25 cellular contexts compared by ENCODE assay signal in the genomic region with DNA sequence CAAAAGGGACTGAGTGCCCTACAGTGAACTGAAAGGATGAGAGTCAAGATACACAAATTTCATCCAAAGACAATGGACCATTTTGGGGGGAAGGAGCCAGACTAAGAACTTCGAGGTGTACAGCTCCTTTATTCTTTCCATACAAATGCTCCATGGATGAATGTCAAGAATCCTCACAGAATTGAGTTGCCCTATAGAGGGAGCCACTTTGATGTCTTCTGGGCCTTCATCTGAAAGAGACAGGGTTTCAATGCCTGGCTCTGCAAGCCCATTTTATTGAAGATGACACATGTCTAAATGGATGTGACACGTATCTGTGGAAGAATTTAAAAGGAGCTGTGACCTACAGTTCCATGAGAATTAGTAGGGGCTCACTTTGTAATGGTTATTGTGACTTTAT. TPM values are rescaled to one million over a fixed set of nuclear protein-coding genes. Genes with fewer than 3 reads are reported as not detected.
DNase-seq lines count a peak whose midpoint lies in the region; ATAC-seq, FAIRE-seq and TF ChIP-seq lines count a peak whose summit lies in the region.
"Had no signal": no experiment of that assay in that cellular context is flagged by ENCODE, and none has a peak within 500 bp of the region (broad histone marks: within the 10 kb centered on the region; RNA-seq: fewer than 3 reads in every experiment).

No MANE protein-coding gene starts in this region.

- no peaks in the 10 kb centered on the region for H4K20me1 ChIP-seq in SK-N-SH (ENCODE audit: insufficient read depth)

- H3K4me3 ChIP-seq in SK-N-SH (ENCODE audit: low read depth in 2 of 2, low read length in 1 of 2) (no peak overlapping the region), epithelial cell of proximal tubule (ENCODE audit: low read depth, low read length) (no peak overlapping the region), HAP-1 (no peak overlapping the region), small intestine (ENCODE audit: low read depth in 1 of 2, low read length in 2 of 2) (no peak overlapping the region)
- H3K4me3 ChIP-seq: A549, coronary artery, hepatocyte, lung, SJCRH30, upper lobe of left lung had no signal

- TF ChIP-seq CTCF in SK-N-SH (IDR thresholded peaks at IDR 0.05) (no peak), epithelial cell of proximal tubule (conservative IDR thresholded peaks at IDR 0.05; ENCODE audit: low read depth, low read length) (peak; percentile 68)

- H3K9me3 ChIP-seq in SK-N-SH (no peaks in the 10 kb centered on the region), HAP-1 (no peaks in the 10 kb centered on the region), small intestine (ENCODE audit: control insufficient read depth, low read depth) (no peaks in the 10 kb centered on the region)
- H3K9me3 ChIP-seq: A549, SJCRH30, upper lobe of left lung had no signal

- ATAC-seq in SK-N-SH treated with all-trans-retinoic acid at 6 μM for 48 hours: no peak
- no peak for ATAC-seq in GM19463 (IDR thresholded peaks at IDR 0.05; ENCODE audit: unreplicated experiment)
- no peak for ATAC-seq in HG02885 (IDR thresholded peaks at IDR 0.05; ENCODE audit: poor library complexity, unreplicated experiment)
- ATAC-seq: A549; activated T-helper 17 cell treated with anti-CD3 and anti-CD28 coated beads, Interleukin-2, amount 50 U/mL, for 72 hours; T-helper 17 cell had no signal

- H2AFZ ChIP-seq in SK-N-SH (ENCODE audit: low read depth): no peak overlapping the region
- H2AFZ ChIP-seq: hepatocyte had no signal

- H3K36me3 ChIP-seq in SK-N-SH (replicated peaks in 1 of 2; ENCODE audit: control insufficient read depth in 1 of 2, insufficient read depth in 2 of 2, low read length in 1 of 2): no peaks in the 10 kb centered on the region
- no peaks in the 10 kb centered on the region for H3K36me3 ChIP-seq in HAP-1 (replicated peaks)
- H3K36me3 ChIP-seq in small intestine (ENCODE audit: control insufficient read depth in 2 of 2, insufficient read depth in 2 of 2, low read length in 2 of 2): no peaks in the 10 kb centered on the region
- H3K36me3 ChIP-seq: SJCRH30, upper lobe of left lung had no signal

- H3K79me2 ChIP-seq in SK-N-SH (ENCODE audit: insufficient read depth): no peaks in the 10 kb centered on the region
- H3K79me2 ChIP-seq: hepatocyte had no signal

- no peak overlapping the region for H3K9ac ChIP-seq in SK-N-SH

- peak; percentile 19; the same call in 1 of the 2 replicates for TF ChIP-seq RAD21 in SK-N-SH (IDR thresholded peaks at IDR 0.05; ENCODE audit: low read length)

- no peaks in the 10 kb centered on the region for H3F3A ChIP-seq in SK-N-SH (replicated peaks; ENCODE audit: insufficient read depth)

- DNase-seq in SK-N-SH: no peak
- DNase-seq in NCI-H1048 (lab: John Stamatoyannopoulos, UW): peak; percentile 10
- DNase-seq in epithelial cell of proximal tubule (ENCODE audit: low read depth): no peak
- no peak for DNase-seq in HAP-1 (ENCODE audit: low spot score in 2 of 2)
- no peak for DNase-seq in small intestine
- DNase-seq: activated CD4-positive, alpha-beta T cell treated with anti-CD3 and anti-CD28 coated beads, Interleukin-2, amount 50 U/mL, for 1 hour; C1 segment of cervical spinal cord; DMS79; NCI-H1694 treated with DMSO at 0.1 percent for 48 hours; occipital lobe; T-helper 17 cell; upper lobe of left lung had no signal

- no peaks in the 10 kb centered on the region for H3K27me3 ChIP-seq in SK-N-SH (ENCODE audit: insufficient read depth)
- no peaks in the 10 kb centered on the region for H3K27me3 ChIP-seq in HAP-1 (ENCODE audit: low read depth)
- H3K27me3 ChIP-seq in small intestine (ENCODE audit: control insufficient read depth in 2 of 2, insufficient read depth in 2 of 2, low read length in 2 of 2): no peaks in the 10 kb centered on the region
- H3K27me3 ChIP-seq: SJCRH30, upper lobe of left lung had no signal

- FAIRE-seq in small intestine (lab: Jason Lieb, UNC): no peak
- FAIRE-seq: A549, endometrium, islet of Langerhans had no signal

- H3K4me2 ChIP-seq in SK-N-SH: no peak overlapping the region
- H3K4me2 ChIP-seq: A549, hepatocyte had no signal

- no peaks in the 10 kb centered on the region; the same call in 1 of the 2 replicates for H3K9me2 ChIP-seq in SK-N-SH

- whole genome bisulfite sequencing in SK-N-SH (ENCODE audit: low lambda C conversion rate): 0% methylated on average over 2 of the region's 2 CpGs
- 48 to 68% (median 51%) methylated on average over 2 of the region's 2 CpGs for whole genome bisulfite sequencing in small intestine, 3 donors

- POLR2A ChIA-PET in SK-N-SH (lab: Yijun Ruan, JAX): no interaction called here

- H3K27ac ChIP-seq in SK-N-SH (ENCODE audit: low read depth in 2 of 2, low read length in 1 of 2): no peak overlapping the region
- no peak overlapping the region for H3K27ac ChIP-seq in small intestine (ENCODE audit: low read depth in 1 of 2, low read length in 1 of 2)
- H3K27ac ChIP-seq: A549, coronary artery, hepatocyte, SJCRH30, upper lobe of left lung, VCaP had no signal

- in situ Hi-C loops in HAP-1 (cut with MboI; ENCODE audit: low sequenced_read_pairs): no loop called here

- no peak for TF ChIP-seq EP300 in SK-N-SH (IDR thresholded peaks at IDR 0.05; ENCODE audit: borderline replicate concordance in 1 of 2, low read depth in 1 of 2, low read length in 1 of 2)

- H3K4me1 ChIP-seq in SK-N-SH (ENCODE audit: control insufficient read depth in 1 of 2, insufficient read depth in 2 of 2, low read depth in 1 of 2, low read length in 1 of 2) (no peaks in the 10 kb centered on the region), HAP-1 (no peaks in the 10 kb centered on the region), small intestine (ENCODE audit: control insufficient read depth in 2 of 2, insufficient read depth in 1 of 2, low read depth in 1 of 2, low read length in 1 of 2) (no peaks in the 10 kb centered on the region)
- H3K4me1 ChIP-seq: A549, SJCRH30, upper lobe of left lung had no signal

- CTCF ChIA-PET in SK-N-SH (lab: Yijun Ruan, JAX): interaction anchor here (0.7 kb wide), 1 partner anchor 14 kb away, joined by 3 read pairs; no protein-coding TSS in a partner anchor

TF ChIP-seq in SK-N-SH, 30 proteins besides CTCF, POLR2A, EP300 and RAD21:
- TF ChIP-seq, protein P1, sequence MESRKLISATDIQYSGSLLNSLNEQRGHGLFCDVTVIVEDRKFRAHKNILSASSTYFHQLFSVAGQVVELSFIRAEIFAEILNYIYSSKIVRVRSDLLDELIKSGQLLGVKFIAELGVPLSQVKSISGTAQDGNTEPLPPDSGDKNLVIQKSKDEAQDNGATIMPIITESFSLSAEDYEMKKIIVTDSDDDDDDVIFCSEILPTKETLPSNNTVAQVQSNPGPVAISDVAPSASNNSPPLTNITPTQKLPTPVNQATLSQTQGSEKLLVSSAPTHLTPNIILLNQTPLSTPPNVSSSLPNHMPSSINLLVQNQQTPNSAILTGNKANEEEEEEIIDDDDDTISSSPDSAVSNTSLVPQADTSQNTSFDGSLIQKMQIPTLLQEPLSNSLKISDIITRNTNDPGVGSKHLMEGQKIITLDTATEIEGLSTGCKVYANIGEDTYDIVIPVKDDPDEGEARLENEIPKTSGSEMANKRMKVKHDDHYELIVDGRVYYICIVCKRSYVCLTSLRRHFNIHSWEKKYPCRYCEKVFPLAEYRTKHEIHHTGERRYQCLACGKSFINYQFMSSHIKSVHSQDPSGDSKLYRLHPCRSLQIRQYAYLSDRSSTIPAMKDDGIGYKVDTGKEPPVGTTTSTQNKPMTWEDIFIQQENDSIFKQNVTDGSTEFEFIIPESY (IDR thresholded peaks at IDR 0.05; ENCODE audit: borderline replicate concordance, low read depth): no peak
- TF ChIP-seq, protein P2, sequence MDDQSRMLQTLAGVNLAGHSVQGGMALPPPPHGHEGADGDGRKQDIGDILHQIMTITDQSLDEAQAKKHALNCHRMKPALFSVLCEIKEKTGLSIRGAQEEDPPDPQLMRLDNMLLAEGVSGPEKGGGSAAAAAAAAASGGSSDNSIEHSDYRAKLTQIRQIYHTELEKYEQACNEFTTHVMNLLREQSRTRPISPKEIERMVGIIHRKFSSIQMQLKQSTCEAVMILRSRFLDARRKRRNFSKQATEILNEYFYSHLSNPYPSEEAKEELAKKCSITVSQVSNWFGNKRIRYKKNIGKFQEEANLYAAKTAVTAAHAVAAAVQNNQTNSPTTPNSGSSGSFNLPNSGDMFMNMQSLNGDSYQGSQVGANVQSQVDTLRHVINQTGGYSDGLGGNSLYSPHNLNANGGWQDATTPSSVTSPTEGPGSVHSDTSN (IDR thresholded peaks at IDR 0.05): no peak
TF ChIP-seq in SK-N-SH: peak in this region for 0.

TF ChIP-seq in SK-N-SH treated with all-trans-retinoic acid at 6 μM for 48 hours, 23 proteins besides CTCF, POLR2A, EP300 and RAD21 (continues in another document):
- TF ChIP-seq ZC3H10 (CRISPR knock-in tag; IDR thresholded peaks at IDR 0.05): no peak
- TF ChIP-seq ESRRG (CRISPR knock-in tag; IDR thresholded peaks at IDR 0.05): no peak
- TF ChIP-seq PPARA (CRISPR knock-in tag; IDR thresholded peaks at IDR 0.05; ENCODE audit: borderline replicate concordance): no peak
- TF ChIP-seq, protein P3, sequence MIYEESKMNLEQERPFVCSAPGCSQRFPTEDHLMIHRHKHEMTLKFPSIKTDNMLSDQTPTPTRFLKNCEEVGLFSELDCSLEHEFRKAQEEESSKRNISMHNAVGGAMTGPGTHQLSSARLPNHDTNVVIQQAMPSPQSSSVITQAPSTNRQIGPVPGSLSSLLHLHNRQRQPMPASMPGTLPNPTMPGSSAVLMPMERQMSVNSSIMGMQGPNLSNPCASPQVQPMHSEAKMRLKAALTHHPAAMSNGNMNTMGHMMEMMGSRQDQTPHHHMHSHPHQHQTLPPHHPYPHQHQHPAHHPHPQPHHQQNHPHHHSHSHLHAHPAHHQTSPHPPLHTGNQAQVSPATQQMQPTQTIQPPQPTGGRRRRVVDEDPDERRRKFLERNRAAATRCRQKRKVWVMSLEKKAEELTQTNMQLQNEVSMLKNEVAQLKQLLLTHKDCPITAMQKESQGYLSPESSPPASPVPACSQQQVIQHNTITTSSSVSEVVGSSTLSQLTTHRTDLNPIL (CRISPR knock-in tag; IDR thresholded peaks at IDR 0.05; ENCODE audit: low read depth): no peak
- TF ChIP-seq ISL1 (CRISPR knock-in tag; IDR thresholded peaks at IDR 0.05): no peak
- no peak for TF ChIP-seq TOX (CRISPR knock-in tag; IDR thresholded peaks at IDR 0.05; ENCODE audit: borderline replicate concordance)
- no peak for TF ChIP-seq GLIS3 (CRISPR knock-in tag; IDR thresholded peaks at IDR 0.05)
- no peak for TF ChIP-seq RARB (CRISPR knock-in tag; IDR thresholded peaks at IDR 0.05)
- TF ChIP-seq BACH2 (CRISPR knock-in tag; IDR thresholded peaks at IDR 0.05; ENCODE audit: borderline replicate concordance): no peak
- TF ChIP-seq ARNTL (CRISPR knock-in tag; IDR thresholded peaks at IDR 0.05; ENCODE audit: borderline replicate concordance, low read depth): no peak
- TF ChIP-seq ZFP3 (CRISPR knock-in tag; IDR thresholded peaks at IDR 0.05): no peak

RNA-seq across cellular contexts. Expression of a gene that starts 32.0 kb away (rescaled TPM):
- polyA plus RNA-seq in SK-N-SH (2012; rRNA removed): 0.03 and 0.11 TPM in 2 replicates
- polyA plus RNA-seq in SK-N-SH (2012; cell fraction: cytosol; rRNA removed): 0.04 TPM in 2 replicates
- polyA plus RNA-seq in SK-N-SH (2012; cell fraction: nucleus; rRNA removed): 0.05 and 0.14 TPM in 2 replicates
- total RNA-seq in epithelial cell of proximal tubule: 0.58 and 0.92 TPM in 2 replicates
- under 1 TPM in 1 of 3 donors, not detected in 2; 0.72 TPM for polyA plus RNA-seq in small intestine
- total RNA-seq: activated T-helper 17 cell treated with anti-CD3 and anti-CD28 coated beads, Interleukin-2, amount 50 U/mL, for 72 hours; M059J; SJCRH30; T-helper 17 cell had no signal
- polyA plus RNA-seq: A549 had no signal
